Comparison of ENCODE assay signal across 8 cellular contexts in the genomic region with DNA sequence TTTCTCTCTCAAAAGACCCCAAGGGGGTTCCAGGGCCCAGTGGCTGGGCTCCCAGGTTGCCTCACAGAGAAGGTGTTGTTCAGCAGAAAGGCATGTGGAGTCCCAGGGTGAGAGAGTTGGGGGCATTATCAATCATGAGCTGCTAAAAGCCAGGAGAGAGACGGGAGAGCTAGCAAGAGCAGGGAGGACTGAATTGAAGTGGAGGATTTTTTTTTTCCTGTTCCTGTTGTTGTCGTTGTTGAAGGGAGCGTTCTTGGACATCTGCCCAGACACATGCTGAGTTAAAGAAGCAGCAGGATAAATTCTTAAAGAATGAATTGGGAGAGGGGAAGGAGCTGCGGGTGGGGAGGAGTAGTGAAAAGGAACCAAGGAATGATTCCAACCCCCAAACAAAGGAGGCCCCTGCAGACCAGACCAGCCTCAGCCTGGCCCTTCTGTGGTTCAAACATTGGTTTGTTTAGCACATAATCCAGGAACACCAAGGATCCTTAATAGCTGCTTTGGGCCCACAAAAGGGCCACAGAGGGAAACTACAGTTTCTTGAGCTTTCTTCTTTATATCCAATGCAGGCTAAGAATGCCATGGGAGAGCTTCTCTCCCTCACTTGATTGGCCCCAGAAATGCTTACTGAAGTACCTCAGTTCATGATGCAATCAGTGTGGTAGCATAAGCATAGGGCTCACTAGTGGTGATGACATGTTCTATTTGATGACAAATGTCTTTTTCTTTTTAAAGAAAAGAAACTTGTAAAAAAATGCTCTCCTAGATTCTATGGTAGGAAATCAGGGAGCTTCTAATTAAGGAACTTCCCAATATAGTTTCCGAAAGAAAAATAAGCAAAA.
DNase-seq lines count a peak whose midpoint lies in the region; ATAC-seq and TF ChIP-seq lines count a peak whose summit lies in the region.

No MANE protein-coding gene starts in this region.

- POLR2A ChIA-PET in HEK293 (lab: Yijun Ruan, JAX): interaction anchor here (1.0 kb wide), 1 partner anchor 148 kb away, joined by 3 read pairs; no protein-coding TSS in a partner anchor

- H3K36me3 ChIP-seq in HEK293 (ENCODE audit: control insufficient read depth in 2 of 2, insufficient read depth in 1 of 2, low read length in 2 of 2) (no peaks in the 10 kb centered on the region), RWPE2 (ENCODE audit: low read depth) (no peaks in the 10 kb centered on the region)

- DNase-seq in RWPE2 (ENCODE audit: low spot score): no peak
- DNase-seq in foreskin fibroblast: peak; percentile 91 to 96
- peak; percentile 92 for DNase-seq in osteocyte (ENCODE audit: extremely low spot score, unreplicated experiment)
- no peak for DNase-seq in stimulated activated naive CD8-positive, alpha-beta T cell treated with anti-CD3 and anti-CD28 coated beads, Interleukin-15, amount 100 ng/mL, for 72 hours
- no peak for DNase-seq in NCI-H526 treated with DMSO at 0.1 percent for 48 hours (lab: John Stamatoyannopoulos, UW)
- DNase-seq in NOMO-1 treated with dmso at 0.1 percent for 144 hours (lab: John Stamatoyannopoulos, UW; ENCODE audit: unreplicated experiment): no peak

- peaks cover 6% of the 10 kb centered on the region for H3K36me3 Mint-ChIP-seq in osteocyte (ENCODE audit: unreplicated experiment)

- no peaks in the 10 kb centered on the region for H3K9me3 Mint-ChIP-seq in osteocyte (ENCODE audit: unreplicated experiment)
- H3K9me3 Mint-ChIP-seq in stimulated activated naive CD8-positive, alpha-beta T cell treated with anti-CD3 and anti-CD28 coated beads, Interleukin-15, amount 100 ng/mL, for 72 hours: peaks cover 0 to 5% of the 10 kb centered on the region in 2 donors

- H3K27me3 ChIP-seq in RWPE2 (ENCODE audit: insufficient read depth, poor library complexity, severe bottlenecking): no peaks in the 10 kb centered on the region

- H3K4me1 ChIP-seq in HEK293 (ENCODE audit: control insufficient read depth, insufficient read depth, low read length) (peaks cover 20% of the 10 kb centered on the region), RWPE2 (ENCODE audit: insufficient read depth, poor library complexity, severe bottlenecking) (peaks cover 29% of the 10 kb centered on the region)

- H3K4me3 Mint-ChIP-seq in osteocyte (ENCODE audit: unreplicated experiment): no peak overlapping the region
- no peak overlapping the region for H3K4me3 Mint-ChIP-seq in stimulated activated naive CD8-positive, alpha-beta T cell treated with anti-CD3 and anti-CD28 coated beads, Interleukin-15, amount 100 ng/mL, for 72 hours

- no peaks in the 10 kb centered on the region for H3K27me3 Mint-ChIP-seq in osteocyte (ENCODE audit: unreplicated experiment)
- H3K27me3 Mint-ChIP-seq in stimulated activated naive CD8-positive, alpha-beta T cell treated with anti-CD3 and anti-CD28 coated beads, Interleukin-15, amount 100 ng/mL, for 72 hours: peaks cover 33% of the 10 kb centered on the region

- peak overlapping the region; percentile 74 for H3K27ac ChIP-seq in HEK293 (ENCODE audit: extremely low read depth, low read depth, low read length)
- peak overlapping the region; percentile 51 for H3K27ac ChIP-seq in RWPE2 (ENCODE audit: poor library complexity, severe bottlenecking)

- H3K9me3 ChIP-seq in HEK293 (ENCODE audit: control insufficient read depth, insufficient read depth, low read depth, low read length): no peaks in the 10 kb centered on the region
- H3K9me3 ChIP-seq in RWPE2 (ENCODE audit: severe bottlenecking): no peaks in the 10 kb centered on the region

- ATAC-seq in RWPE2 (ENCODE audit: low read depth) (peak; percentile 62), HG02623 (IDR thresholded peaks at IDR 0.05; ENCODE audit: unreplicated experiment) (no peak)
- ATAC-seq in stimulated activated naive CD8-positive, alpha-beta T cell treated with anti-CD3 and anti-CD28 coated beads, Interleukin-15, amount 100 ng/mL, for 72 hours: no peak

- CTCF ChIA-PET in HEK293 (lab: Yijun Ruan, JAX): interaction anchor here (0.6 to 3.3 kb wide), 8 partner anchors 8 to 655 kb away, joined by 3 to 9 read pairs (median 4); no protein-coding TSS in a partner anchor

- H3K4me3 ChIP-seq in HEK293 (ENCODE audit: low read depth, low read length) (no peak overlapping the region), RWPE2 (ENCODE audit: severe bottlenecking) (no peak overlapping the region), foreskin fibroblast (ENCODE audit: low read depth in 1 of 2, low read length in 2 of 2) (no peak overlapping the region)

- peaks cover 89% of the 10 kb centered on the region for H3K4me1 Mint-ChIP-seq in osteocyte (ENCODE audit: unreplicated experiment)
- no peaks in the 10 kb centered on the region for H3K4me1 Mint-ChIP-seq in stimulated activated naive CD8-positive, alpha-beta T cell treated with anti-CD3 and anti-CD28 coated beads, Interleukin-15, amount 100 ng/mL, for 72 hours

- H3K27ac Mint-ChIP-seq in osteocyte (ENCODE audit: unreplicated experiment): peak overlapping the region; percentile 90
- no peak overlapping the region for H3K27ac Mint-ChIP-seq in stimulated activated naive CD8-positive, alpha-beta T cell treated with anti-CD3 and anti-CD28 coated beads, Interleukin-15, amount 100 ng/mL, for 72 hours

- TF ChIP-seq CTCF in HEK293 (tag by site-specific recombination; IDR thresholded peaks at IDR 0.05) (no peak), RWPE2 (IDR thresholded peaks at IDR 0.05; ENCODE audit: poor library complexity, severe bottlenecking) (no peak), foreskin fibroblast (IDR thresholded peaks at IDR 0.05; ENCODE audit: low read depth, low read length) (no peak), osteocyte (IDR thresholded peaks at IDR 0.05) (no peak)

TF ChIP-seq in HEK293, 187 proteins besides CTCF, POLR2A, EP300 and RAD21 (continues in another document):
- TF ChIP-seq ZNF23 (tag by site-specific recombination; IDR thresholded peaks at IDR 0.05; ENCODE audit: borderline replicate concordance) (no peak), INSM2 (tag by site-specific recombination; IDR thresholded peaks at IDR 0.05) (no peak), ZNF211 (tag by site-specific recombination; IDR thresholded peaks at IDR 0.05; ENCODE audit: low read depth) (no peak), ZXDB (tag by site-specific recombination; IDR thresholded peaks at IDR 0.05) (no peak), ZBTB1 (tag by site-specific recombination; IDR thresholded peaks at IDR 0.05) (no peak), ZNF423 (tag by site-specific recombination; IDR thresholded peaks at IDR 0.05) (no peak), ZNF768 (tag by site-specific recombination; IDR thresholded peaks at IDR 0.05) (no peak), SCRT1 (tag by site-specific recombination; IDR thresholded peaks at IDR 0.05; ENCODE audit: borderline replicate concordance) (no peak), ZEB2 (tag by site-specific recombination; IDR thresholded peaks at IDR 0.05) (no peak), ZNF626 (tag by site-specific recombination; IDR thresholded peaks at IDR 0.05) (no peak), ZNF132 (tag by site-specific recombination; IDR thresholded peaks at IDR 0.05; ENCODE audit: borderline replicate concordance) (no peak)
- TF ChIP-seq, protein P1, sequence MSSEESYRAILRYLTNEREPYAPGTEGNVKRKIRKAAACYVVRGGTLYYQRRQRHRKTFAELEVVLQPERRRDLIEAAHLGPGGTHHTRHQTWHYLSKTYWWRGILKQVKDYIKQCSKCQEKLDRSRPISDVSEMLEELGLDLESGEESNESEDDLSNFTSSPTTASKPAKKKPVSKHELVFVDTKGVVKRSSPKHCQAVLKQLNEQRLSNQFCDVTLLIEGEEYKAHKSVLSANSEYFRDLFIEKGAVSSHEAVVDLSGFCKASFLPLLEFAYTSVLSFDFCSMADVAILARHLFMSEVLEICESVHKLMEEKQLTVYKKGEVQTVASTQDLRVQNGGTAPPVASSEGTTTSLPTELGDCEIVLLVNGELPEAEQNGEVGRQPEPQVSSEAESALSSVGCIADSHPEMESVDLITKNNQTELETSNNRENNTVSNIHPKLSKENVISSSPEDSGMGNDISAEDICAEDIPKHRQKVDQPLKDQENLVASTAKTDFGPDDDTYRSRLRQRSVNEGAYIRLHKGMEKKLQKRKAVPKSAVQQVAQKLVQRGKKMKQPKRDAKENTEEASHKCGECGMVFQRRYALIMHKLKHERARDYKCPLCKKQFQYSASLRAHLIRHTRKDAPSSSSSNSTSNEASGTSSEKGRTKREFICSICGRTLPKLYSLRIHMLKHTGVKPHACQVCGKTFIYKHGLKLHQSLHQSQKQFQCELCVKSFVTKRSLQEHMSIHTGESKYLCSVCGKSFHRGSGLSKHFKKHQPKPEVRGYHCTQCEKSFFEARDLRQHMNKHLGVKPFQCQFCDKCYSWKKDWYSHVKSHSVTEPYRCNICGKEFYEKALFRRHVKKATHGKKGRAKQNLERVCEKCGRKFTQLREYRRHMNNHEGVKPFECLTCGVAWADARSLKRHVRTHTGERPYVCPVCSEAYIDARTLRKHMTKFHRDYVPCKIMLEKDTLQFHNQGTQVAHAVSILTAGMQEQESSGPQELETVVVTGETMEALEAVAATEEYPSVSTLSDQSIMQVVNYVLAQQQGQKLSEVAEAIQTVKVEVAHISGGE (tag by site-specific recombination; conservative IDR thresholded peaks at IDR 0.05; ENCODE audit: low read depth): 0 out of 2 replicates have a peak, but pooled peaks have one; percentile 39

Comparison
In these comparisons a context has a peak if more than half of its experiments do, and no peak if none do; other contexts are left out.
1. DNase-seq: peak in foreskin fibroblast (2 of 2) and osteocyte (single experiment); none in RWPE2 (single experiment), stimulated activated naive CD8-positive, alpha-beta T cell treated with anti-CD3 and anti-CD28 coated beads, Interleukin-15, amount 100 ng/mL, for 72 hours (0 of 2), NCI-H526 treated with DMSO at 0.1 percent for 48 hours (single experiment) and NOMO-1 treated with dmso at 0.1 percent for 144 hours (single experiment).